8 cellular contexts compared by ENCODE assay signal in genomic region chr6:2791124-2792050, GRCh38. TPM values are rescaled to one million over a fixed set of nuclear protein-coding genes. Genes with fewer than 3 reads are reported as not detected.
A peak's percentile ranks its signal among the peaks of the same experiment; 100 is the strongest.
DNase-seq lines count a peak whose midpoint lies in the region; ATAC-seq and TF ChIP-seq lines count a peak whose summit lies in the region.

No MANE protein-coding gene starts in this region.

- peak; percentile 79 for DNase-seq in G401 (ENCODE audit: low spot score)
- DNase-seq in HFFc6, result peak; percentile 85
- peak; percentile 60 for DNase-seq in NCI-H69 (lab: John Stamatoyannopoulos, UW)
- DNase-seq in activated CD4-positive, alpha-beta T cell treated with anti-CD3 and anti-CD28 coated beads, Interleukin-2, amount 50 U/mL, for 4 hours, result peak; percentile 39 to 44
- peak; percentile 74 to 77 for DNase-seq in erythroblast (lab: John Stamatoyannopoulos, UW)
- DNase-seq in mucosa of gallbladder (ENCODE audit: low spot score), result peak; percentile 78
- peak; percentile 76 for DNase-seq in stomach

- in situ Hi-C loops in G401 (cut with HindIII; ENCODE audit: low sequenced_read_pairs), result no loop called here

- peak overlapping the region in 4 of 5 donors; percentile 74 to 86 (median 80) for H3K27ac ChIP-seq in stomach

- no peak for ATAC-seq in GM18870 (IDR thresholded peaks at IDR 0.05; ENCODE audit: unreplicated experiment)

- peaks cover 2% of the 10 kb centered on the region for H3K27me3 Mint-ChIP-seq in HFFc6 (ENCODE audit: insufficient read depth)

- peaks cover 0 to 18% (median 13%) of the 10 kb centered on the region in 4 donors for H3K36me3 ChIP-seq in stomach

- H3K9me3 ChIP-seq in stomach, result no peaks in the 10 kb centered on the region

- H3K4me1 Mint-ChIP-seq in HFFc6 (ENCODE audit: low read depth), result peaks cover 46% of the 10 kb centered on the region

- 33 to 41% (median 37%) methylated on average over 12 of the region's 12 CpGs for WGBS in stomach, 5 donors

- peaks cover 0 to 58% (median 30%) of the 10 kb centered on the region in 4 donors for H3K4me1 ChIP-seq in stomach

- TF ChIP-seq POLR2A in erythroblast (IDR thresholded peaks at IDR 0.05; ENCODE audit: low read length), result no peak
- no peak for TF ChIP-seq POLR2A in stomach (IDR thresholded peaks at IDR 0.05)

- peak overlapping the region; percentile 66 for H3K4me3 Mint-ChIP-seq in HFFc6

- intact Hi-C loops in stomach (cut with DNase I; ENCODE audit: low total_unique reads), result loop anchor here (10.0 kb wide), 1 partner anchor 53 kb away; the partner anchor contains the start of gene SERPINB1

- H3K27me3 ChIP-seq in stomach, result no peaks in the 10 kb centered on the region

- H3K27ac Mint-ChIP-seq in HFFc6, result peak overlapping the region; percentile 88

- peaks cover 13% of the 10 kb centered on the region for H3K36me3 Mint-ChIP-seq in HFFc6 (ENCODE audit: low read depth)

- no peaks in the 10 kb centered on the region for H3K9me3 Mint-ChIP-seq in HFFc6

- TF ChIP-seq EP300 in stomach (IDR thresholded peaks at IDR 0.05), result no peak

- TF ChIP-seq CTCF in HFFc6 (IDR thresholded peaks at IDR 0.05) (peak; percentile 91), stomach (IDR thresholded peaks at IDR 0.05) (peak in 5 of 7 experiments; percentile 55 to 95 (median 72))

- H3K4me3 ChIP-seq in stomach, result peak overlapping the region in 1 of 4 donors; percentile 9

RNA-seq across cellular contexts. Expression of gene WRNIP1, which starts 26.2 kb away (rescaled TPM):
- 91.8 and 100 TPM in 2 replicates for total RNA-seq in G401 (2014; rRNA removed; shearing (Covaris generic))
- 10 to 100 TPM; 31.9 to 40.4 (median 33.5) TPM for total RNA-seq in HFFc6 (2021; fragmentation: NEBNext Ultra II Directional; extraction: Animal tissue kit (Norgen Biotek cat#: 25700))
- total RNA-seq in mucosa of gallbladder (47.4 TPM), stomach (100 to 1,000 TPM in 1 of 5 donors, 10 to 100 TPM in 4; 29.7 to 196 (median 39.7) TPM)
- 10 to 100 TPM; 32.2 to 51.4 (median 37.3) TPM for polyA plus RNA-seq in stomach

RNA-seq across cellular contexts. Expression of gene MYLK4, which starts 40.7 kb away (rescaled TPM):
- total RNA-seq in G401 (2014; rRNA removed; shearing (Covaris generic)), result 0.31 and 0.64 TPM in 2 replicates
- total RNA-seq in HFFc6 (2021; fragmentation: NEBNext Ultra II Directional; extraction: Animal tissue kit (Norgen Biotek cat#: 25700)), result under 1 TPM; 0.10 to 0.21 (median 0.12) TPM
- total RNA-seq in mucosa of gallbladder (0.63 TPM), stomach (1 to 10 TPM in 1 of 5 donors, under 1 TPM in 1, not detected in 3; 0.87 to 1.3 TPM)
- polyA plus RNA-seq in stomach, result under 1 TPM; 0.12 to 0.43 (median 0.15) TPM

RNA-seq across cellular contexts. Expression of gene SERPINB1, which starts 50.3 kb away (rescaled TPM):
- total RNA-seq in G401 (2014; rRNA removed; shearing (Covaris generic)), result 0.06 TPM in 1 of 2 replicates, not detected in the other
- total RNA-seq in HFFc6 (2021; fragmentation: NEBNext Ultra II Directional; extraction: Animal tissue kit (Norgen Biotek cat#: 25700)), result 10 to 100 TPM; 21.1 to 39.2 (median 29.3) TPM
- total RNA-seq in mucosa of gallbladder (62.0 TPM), stomach (100 to 1,000 TPM in 1 of 5 donors, 10 to 100 TPM in 4; 10.3 to 122 (median 18.7) TPM)
- polyA plus RNA-seq in stomach, result 100 to 1,000 TPM; 126 to 146 (median 129) TPM

Comparison
In these comparisons a context has a peak if more than half of its experiments do, and no peak if none do; other contexts are left out.
1. RNA of gene SERPINB1, which starts 50.3 kb away (total RNA-seq): 62.0 TPM in mucosa of gallbladder (single experiment), 21.1 to 39.2 TPM in HFFc6 and 10.3 to 122 TPM in stomach; 0.06 TPM in G401; every median in the first group is over 10 times any median in the second.
2. Peak in every context shown above with its lines, with median percentiles within 50 percentile points of each other: DNase-seq.